ENCODE assay signal across 24 cellular contexts in genomic region chr7:103068429-103069403, GRCh38.
"Had no signal": no experiment of that assay in that cellular context is flagged by ENCODE, and none has a peak within 500 bp of the region (broad histone marks: within the 10 kb centered on the region; RNA-seq: fewer than 3 reads in every experiment).

No MANE protein-coding gene starts in this region.

- H3K27me3 ChIP-seq: ovary, spleen, suprapubic skin, tibial artery, vagina had no signal

- H3K4me1 ChIP-seq: prostate gland had no signal

- H3K36me3 Mint-ChIP-seq: mesothelial cell of epicardium; natural killer cell treated with Interleukin-12 subunit alpha and Interleukin-12 subunit beta and Interleukin-15 and Interleukin-18, amount 100 ng/mL, for 72 hours; stimulated activated effector memory CD8-positive, alpha-beta T cell treated with anti-CD3 and anti-CD28 coated beads, Interleukin-12 subunit alpha, Interleukin-12 subunit beta, amount 100 ng/mL, for 72 hours had no signal

- H3K36me3 ChIP-seq: left ventricle myocardium inferior, ovary, prostate gland, spleen, suprapubic skin, thoracic aorta, tibial artery, vagina had no signal

- H3K27me3 Mint-ChIP-seq: stimulated activated naive CD8-positive, alpha-beta T cell treated with anti-CD3 and anti-CD28 coated beads, Interleukin-15, Interleukin-2, amounts not matched to agents 100 ng/mL and 50 ng/mL, for 24 hours; type B pancreatic cell had no signal

- H3K27ac Mint-ChIP-seq: mesothelial cell of epicardium; naive thymus-derived CD4-positive, alpha-beta T cell; natural killer cell treated with Interleukin-12 subunit alpha and Interleukin-12 subunit beta and Interleukin-15 and Interleukin-18, amount 100 ng/mL, for 72 hours; stimulated activated effector memory CD8-positive, alpha-beta T cell treated with anti-CD3 and anti-CD28 coated beads, Interleukin-12 subunit alpha, Interleukin-12 subunit beta, amount 100 ng/mL, for 72 hours; stimulated activated naive CD8-positive, alpha-beta T cell treated with anti-CD3 and anti-CD28 coated beads, Interleukin-15, Interleukin-2, amounts not matched to agents 100 ng/mL and 50 ng/mL, for 24 hours; type B pancreatic cell had no signal

- H3K4me3 ChIP-seq: left ventricle myocardium inferior, lung, ovary, prostate gland, spleen, suprapubic skin, thoracic aorta, tibial artery, vagina had no signal

- H3K9me3 ChIP-seq: left ventricle myocardium inferior, ovary, prostate gland, spleen, suprapubic skin, thoracic aorta, tibial artery, vagina had no signal

- DNase-seq: hypothalamus; islet precursor cell; left ventricle myocardium inferior; mesendoderm; naive thymus-derived CD4-positive, alpha-beta T cell; ovary; retina; small intestine; spleen; stimulated activated CD4-positive, alpha-beta T cell treated with anti-CD3 and anti-CD28 coated beads, Interleukin-4, amount 100 ng/mL, for 24 hours; stimulated activated naive CD4-positive, alpha-beta T cell; tibial artery had no signal

- H3K27ac ChIP-seq: left ventricle myocardium inferior, ovary, prostate gland, spleen, suprapubic skin, thoracic aorta, tibial artery, vagina had no signal

- H3K9me3 Mint-ChIP-seq: naive thymus-derived CD4-positive, alpha-beta T cell; natural killer cell treated with Interleukin-12 subunit alpha and Interleukin-12 subunit beta and Interleukin-15 and Interleukin-18, amount 100 ng/mL, for 72 hours; stimulated activated effector memory CD8-positive, alpha-beta T cell treated with anti-CD3 and anti-CD28 coated beads, Interleukin-12 subunit alpha, Interleukin-12 subunit beta, amount 100 ng/mL, for 72 hours; stimulated activated naive CD8-positive, alpha-beta T cell treated with anti-CD3 and anti-CD28 coated beads, Interleukin-15, Interleukin-2, amounts not matched to agents 100 ng/mL and 50 ng/mL, for 24 hours had no signal

- H3K4me3 Mint-ChIP-seq: mesothelial cell of epicardium; naive thymus-derived CD4-positive, alpha-beta T cell; natural killer cell treated with Interleukin-12 subunit alpha and Interleukin-12 subunit beta and Interleukin-15 and Interleukin-18, amount 100 ng/mL, for 72 hours; stimulated activated effector memory CD8-positive, alpha-beta T cell treated with anti-CD3 and anti-CD28 coated beads, Interleukin-12 subunit alpha, Interleukin-12 subunit beta, amount 100 ng/mL, for 72 hours; stimulated activated naive CD8-positive, alpha-beta T cell treated with anti-CD3 and anti-CD28 coated beads, Interleukin-15, Interleukin-2, amounts not matched to agents 100 ng/mL and 50 ng/mL, for 24 hours; type B pancreatic cell had no signal

- ATAC-seq: naive thymus-derived CD4-positive, alpha-beta T cell; natural killer cell treated with Interleukin-12 subunit alpha and Interleukin-12 subunit beta and Interleukin-15 and Interleukin-18, amount 100 ng/mL, for 72 hours; right cardiac atrium; sciatic nerve; stimulated activated effector memory CD8-positive, alpha-beta T cell treated with anti-CD3 and anti-CD28 coated beads, Interleukin-12 subunit alpha, Interleukin-12 subunit beta, amount 100 ng/mL, for 72 hours had no signal
